ENCODE assay signal across 2 cellular contexts in genomic region chr9:94506370-94506769, GRCh38. TPM values are rescaled to one million over a fixed set of nuclear protein-coding genes. Genes with fewer than 3 reads are reported as not detected.
"Had no signal": no experiment of that assay in that cellular context is flagged by ENCODE, and none has a peak within 500 bp of the region (broad histone marks: within the 10 kb centered on the region; RNA-seq: fewer than 3 reads in every experiment).

No MANE protein-coding gene starts in this region.

RNA-seq across cellular contexts. Expression of gene PCAT7, which starts 48.5 kb away (rescaled TPM):
- total RNA-seq: LHCN-M2, MCF 10A had no signal
